In genomic region chr6:44072452-44072958, GRCh38 we compare ENCODE assay signal across 8 cellular contexts. TPM values are rescaled to one million over a fixed set of nuclear protein-coding genes. Genes with fewer than 3 reads are reported as not detected.
DNase-seq lines count a peak whose midpoint lies in the region; ATAC-seq and TF ChIP-seq lines count a peak whose summit lies in the region.

No MANE protein-coding gene starts in this region.

- 76 to 91% (median 79%) methylated on average over 2 to 4 of the region's 4 CpGs for WGBS in spleen, 5 donors

- TF ChIP-seq POLR2A in spleen (IDR thresholded peaks at IDR 0.05), result no peak

- no peaks in the 10 kb centered on the region for H4K20me1 ChIP-seq in OCI-LY1 (ENCODE audit: insufficient read depth, low read length)

- peak overlapping the region; percentile 56 for H3K27ac ChIP-seq in OCI-LY1 (ENCODE audit: low read depth, low read length, poor library complexity, severe bottlenecking)
- H3K27ac ChIP-seq in spleen, result peak overlapping the region in 1 of 8 donors; percentile 12

- TF ChIP-seq CTCF in OCI-LY1 (IDR thresholded peaks at IDR 0.05; ENCODE audit: low read length) (no peak), fibroblast of the aortic adventitia (IDR thresholded peaks at IDR 0.05; ENCODE audit: insufficient read depth, low read length) (no peak), spleen (IDR thresholded peaks at IDR 0.05 in 8 of 11, conservative IDR thresholded peaks at IDR 0.05 in 3 of 11) (no peak)

- H3K4me2 ChIP-seq in OCI-LY1 (ENCODE audit: low read length), result peak overlapping the region; percentile 94

- no peaks in the 10 kb centered on the region for H3K9me2 ChIP-seq in OCI-LY1 (ENCODE audit: low read depth, low read length)

- H3K9me3 ChIP-seq in OCI-LY1 (ENCODE audit: low read length), result no peaks in the 10 kb centered on the region
- H3K9me3 ChIP-seq in spleen, result no peaks in the 10 kb centered on the region

- intact Hi-C loops in spleen (cut with DNase I; ENCODE audit: low total_unique reads), result no loop called here

- H3K79me2 ChIP-seq in OCI-LY1 (ENCODE audit: insufficient read depth, low read length), result no peaks in the 10 kb centered on the region

- ATAC-seq in GM21381 (IDR thresholded peaks at IDR 0.05; ENCODE audit: unreplicated experiment) (peak; percentile 3), GM18520 (IDR thresholded peaks at IDR 0.05; ENCODE audit: unreplicated experiment) (no peak), HG02798 (IDR thresholded peaks at IDR 0.05; ENCODE audit: poor library complexity, unreplicated experiment) (no peak)

- no peak overlapping the region for H2AFZ ChIP-seq in OCI-LY1 (ENCODE audit: low read length)

- H3K27me3 ChIP-seq in OCI-LY1 (ENCODE audit: insufficient read depth, low read length) (no peaks in the 10 kb centered on the region), spleen (replicated peaks in 1 of 7) (peaks cover 0 to 52% (median 17%) of the 10 kb centered on the region in 7 donors)

- DNase-seq in fibroblast of the aortic adventitia (ENCODE audit: low read depth) (no peak), spleen (no peak), NCI-H187 treated with DMSO at 0.1 percent for 48 hours (lab: John Stamatoyannopoulos, UW) (no peak), NCI-H526 (lab: John Stamatoyannopoulos, UW) (no peak)

- H3K4me1 ChIP-seq in OCI-LY1 (ENCODE audit: insufficient read depth, low read length, severe bottlenecking) (peaks cover 58% of the 10 kb centered on the region), spleen (peaks cover 13 to 40% (median 29%) of the 10 kb centered on the region in 6 donors)

- H3K9ac ChIP-seq in OCI-LY1 (ENCODE audit: low read length), result peak overlapping the region; percentile 79; the same call in 1 of the 2 replicates

- no peaks in the 10 kb centered on the region for H3F3A ChIP-seq in OCI-LY1 (ENCODE audit: insufficient read depth, low read length)

- H3K36me3 ChIP-seq in OCI-LY1 (ENCODE audit: insufficient read depth, low read length) (no peaks in the 10 kb centered on the region), spleen (no peaks in the 10 kb centered on the region)

- H3K4me3 ChIP-seq in OCI-LY1 (ENCODE audit: low read depth, low read length, poor library complexity, severe bottlenecking) (peak overlapping the region; percentile 61), fibroblast of the aortic adventitia (ENCODE audit: low read depth, low read length) (peak overlapping the region; percentile 58), spleen (peak overlapping the region in 6 of 8 donors; percentile 41 to 76 (median 46))

RNA-seq across cellular contexts. Expression of gene MRPL14, which starts 54.7 kb away (rescaled TPM):
- 9.2 and 34.5 TPM in 2 replicates for total RNA-seq in fibroblast of the aortic adventitia (ENCODE audit: low replicate concordance)
- 10 to 100 TPM; 20.2 to 31.7 (median 23.8) TPM for total RNA-seq in spleen
- 10 to 100 TPM; 34.8 to 55.3 (median 41.4) TPM for polyA plus RNA-seq in spleen

RNA-seq across cellular contexts. Expression of gene TMEM63B, which starts 54.8 kb away (rescaled TPM):
- 7.2 and 20.7 TPM in 2 replicates for total RNA-seq in fibroblast of the aortic adventitia (ENCODE audit: low replicate concordance)
- 10 to 100 TPM; 12.3 to 24.8 (median 19.4) TPM for total RNA-seq in spleen
- polyA plus RNA-seq in spleen, result 1 to 10 TPM; 2.8 to 8.5 (median 3.5) TPM
